In the genomic region with DNA sequence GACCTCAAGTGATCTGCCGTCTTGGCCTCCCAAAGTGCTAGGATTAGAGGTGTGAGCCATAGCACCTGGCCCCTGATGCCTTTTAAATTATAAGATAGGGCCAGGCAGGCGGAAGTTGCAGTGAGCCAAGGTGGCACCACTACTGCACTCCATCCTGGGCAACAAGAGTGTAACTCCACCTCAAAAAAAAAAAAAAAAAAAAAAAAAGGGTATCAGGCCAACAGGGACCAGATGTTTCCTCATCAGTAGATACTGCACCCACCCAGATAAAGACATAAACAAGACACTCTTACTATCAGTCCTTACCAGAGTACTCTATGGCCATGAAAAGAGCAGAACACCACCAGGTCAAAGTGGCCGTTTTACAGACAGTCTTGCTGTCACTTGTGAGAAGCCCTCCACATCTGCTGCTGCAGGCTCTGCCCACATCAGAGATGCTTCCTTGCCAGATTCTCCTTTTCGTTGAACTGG, we compare ENCODE assay signal across 11 cellular contexts. TPM values are rescaled to one million over a fixed set of nuclear protein-coding genes. Genes with fewer than 3 reads are reported as not detected.
DNase-seq lines count a peak whose midpoint lies in the region; ATAC-seq and TF ChIP-seq lines count a peak whose summit lies in the region.
"Had no signal": no experiment of that assay in that cellular context is flagged by ENCODE, and none has a peak within 500 bp of the region (broad histone marks: within the 10 kb centered on the region; RNA-seq: fewer than 3 reads in every experiment).

No MANE protein-coding gene starts in this region.

- TF ChIP-seq CTCF in RWPE1 (conservative IDR thresholded peaks at IDR 0.05; ENCODE audit: low read depth): no peak
- no peak for TF ChIP-seq CTCF in mesothelial cell of epicardium (IDR thresholded peaks at IDR 0.05; ENCODE audit: unreplicated experiment)

- ATAC-seq in HG03378 (IDR thresholded peaks at IDR 0.05; ENCODE audit: unreplicated experiment): no peak
- ATAC-seq: left lobe of liver had no signal

- peaks cover 24% of the 10 kb centered on the region for H3K4me1 Mint-ChIP-seq in T-helper 2 cell treated with Interferon-gamma antibody and Interleukin-4, amounts not matched to agents 5 μg/mL and 100 μg/mL, for 36 hours (ENCODE audit: low read depth)
- peaks cover 22% of the 10 kb centered on the region for H3K4me1 Mint-ChIP-seq in mesothelial cell of epicardium

- H3K36me3 Mint-ChIP-seq in T-helper 2 cell treated with Interferon-gamma antibody and Interleukin-4, amounts not matched to agents 5 μg/mL and 100 μg/mL, for 36 hours (ENCODE audit: low read depth): peaks cover 33% of the 10 kb centered on the region
- no peaks in the 10 kb centered on the region for H3K36me3 Mint-ChIP-seq in mesothelial cell of epicardium

- DNase-seq in T-helper 2 cell treated with Interferon-gamma antibody and Interleukin-4, amounts not matched to agents 5 μg/mL and 100 μg/mL, for 36 hours (ENCODE audit: low spot score): no peak
- DNase-seq in T-helper 2 cell (no peak), RWPE1 (ENCODE audit: low spot score) (no peak), mesothelial cell of epicardium (ENCODE audit: low spot score in 2 of 2, unreplicated experiment in 2 of 2) (no peak), activated gamma-delta T cell (lab: John Stamatoyannopoulos, UW) (no peak)
- DNase-seq: activated CD4-positive, CD25-positive, alpha-beta regulatory T cell treated with anti-CD3 and anti-CD28 coated beads, Interleukin-2, amount 50 U/mL, for 72 hours; MM.1S had no signal

- H3K4me3 Mint-ChIP-seq in T-helper 2 cell treated with Interferon-gamma antibody and Interleukin-4, amounts not matched to agents 5 μg/mL and 100 μg/mL, for 36 hours: peak overlapping the region; percentile 90
- H3K4me3 Mint-ChIP-seq in mesothelial cell of epicardium: peak overlapping the region; percentile 12

- H3K27me3 Mint-ChIP-seq in T-helper 2 cell treated with Interferon-gamma antibody and Interleukin-4, amounts not matched to agents 5 μg/mL and 100 μg/mL, for 36 hours (ENCODE audit: low read depth): no peaks in the 10 kb centered on the region
- no peaks in the 10 kb centered on the region for H3K27me3 Mint-ChIP-seq in mesothelial cell of epicardium (ENCODE audit: low read depth)

- H3K27ac ChIP-seq in RWPE1: peak overlapping the region; percentile 58
- H3K27ac ChIP-seq: ascending aorta, prostate gland had no signal

- POLR2A ChIA-PET in RWPE1 (lab: Yijun Ruan, JAX; ENCODE audit: low non-redundant PET): no interaction called here

- CTCF ChIA-PET in RWPE1 (lab: Yijun Ruan, JAX): no interaction called here

- peak overlapping the region; percentile 49 for H3K27ac Mint-ChIP-seq in T-helper 2 cell treated with Interferon-gamma antibody and Interleukin-4, amounts not matched to agents 5 μg/mL and 100 μg/mL, for 36 hours
- peak overlapping the region; percentile 6 for H3K27ac Mint-ChIP-seq in mesothelial cell of epicardium

- H3K9me3 Mint-ChIP-seq in T-helper 2 cell treated with Interferon-gamma antibody and Interleukin-4, amounts not matched to agents 5 μg/mL and 100 μg/mL, for 36 hours: no peaks in the 10 kb centered on the region
- no peaks in the 10 kb centered on the region for H3K9me3 Mint-ChIP-seq in mesothelial cell of epicardium

RNA-seq across cellular contexts. Expression of gene C21orf58, which starts 3.3 kb away (rescaled TPM):
- total RNA-seq in mesothelial cell of epicardium: 20.0 to 20.7 TPM (median 20.7 TPM) in 3 replicates

RNA-seq across cellular contexts. Expression of gene PCNT, which starts 3.6 kb away (rescaled TPM):
- 32.6 to 42.4 TPM (median 41.8 TPM) in 3 replicates for total RNA-seq in mesothelial cell of epicardium

RNA-seq across cellular contexts. Expression of gene YBEY, which starts 34.2 kb away (rescaled TPM):
- total RNA-seq in mesothelial cell of epicardium: 17.2 to 18.4 TPM (median 17.7 TPM) in 3 replicates

RNA-seq across cellular contexts. Expression of gene MCM3AP, which starts 35.0 kb away (rescaled TPM):
- total RNA-seq in mesothelial cell of epicardium: 138 to 150 TPM (median 139 TPM) in 3 replicates
